In the genomic region with DNA sequence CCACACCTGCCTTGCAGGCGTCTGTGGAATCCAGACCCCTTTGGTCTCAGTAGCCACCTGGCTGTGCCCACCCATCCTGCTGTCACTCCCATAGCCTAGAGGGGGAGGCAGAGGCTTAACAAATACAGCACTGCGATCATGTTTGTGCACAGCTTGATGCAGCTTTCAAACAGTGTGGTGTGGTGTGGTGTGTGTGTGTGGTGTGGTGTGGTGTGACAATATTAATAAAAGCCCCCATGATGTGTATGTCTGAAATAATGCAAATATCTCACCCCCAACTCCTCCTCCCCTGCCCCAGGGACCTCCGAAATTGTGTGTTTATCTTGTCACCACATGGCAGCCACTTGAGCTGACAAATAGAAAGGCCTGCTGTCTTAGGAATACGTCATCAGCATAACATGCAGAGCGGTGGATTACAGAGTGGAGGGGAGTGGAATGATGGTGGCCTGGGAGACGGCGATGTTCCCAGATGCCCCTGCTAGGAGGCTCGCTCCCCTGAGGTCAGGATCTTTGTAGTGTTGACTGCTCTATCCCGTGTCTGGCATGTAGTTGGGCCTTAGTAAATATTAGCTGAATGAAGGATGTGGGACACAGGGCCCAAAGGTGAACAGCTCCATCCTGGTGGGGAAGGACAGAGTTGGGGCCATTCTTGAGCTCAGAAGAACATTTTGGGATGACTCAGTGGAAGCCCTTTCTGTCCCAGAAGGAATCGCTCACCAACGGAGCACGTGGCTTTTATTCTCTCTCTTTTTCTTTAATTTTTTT, we compare ENCODE assay signal across 1 cellular context.
A peak's percentile ranks its signal among the peaks of the same experiment; 100 is the strongest.
TF ChIP-seq lines count a peak whose summit lies in the region.

No MANE protein-coding gene starts in this region.

TF ChIP-seq in HepG2, 621 proteins besides CTCF, POLR2A, EP300 and RAD21 (continued from another document and continues in another):
- no peak for TF ChIP-seq AFF4 (CRISPR knock-in tag; IDR thresholded peaks at IDR 0.05)
- peak; percentile 30; the same call in 1 of the 2 replicates for TF ChIP-seq BCL6 (CRISPR knock-in tag; IDR thresholded peaks at IDR 0.05)
- peak; percentile 33; the same call in 1 of the 2 replicates for TF ChIP-seq NR2C2 (CRISPR knock-in tag; IDR thresholded peaks at IDR 0.05; ENCODE audit: borderline replicate concordance)
- TF ChIP-seq ZNF362 (CRISPR knock-in tag; IDR thresholded peaks at IDR 0.05; ENCODE audit: borderline replicate concordance), result peak; percentile 56; the same call in 1 of the 2 replicates
- TF ChIP-seq SUZ12 (IDR thresholded peaks at IDR 0.05; ENCODE audit: low read depth, low read length), result no peak
- TF ChIP-seq CREB1 (IDR thresholded peaks at IDR 0.05), result peak; percentile 94
- peak; percentile 47; the same call in 1 of the 2 replicates for TF ChIP-seq CREB1 (CRISPR knock-in tag; IDR thresholded peaks at IDR 0.05)
- TF ChIP-seq THRA (CRISPR knock-in tag; IDR thresholded peaks at IDR 0.05; ENCODE audit: borderline replicate concordance), result peak; percentile 83; the same call in 1 of the 2 replicates
- TF ChIP-seq HHEX (CRISPR knock-in tag; IDR thresholded peaks at IDR 0.05), result 0 out of 2 replicates have a peak, but pooled peaks have one; percentile 11
- no peak for TF ChIP-seq CCDC6 (CRISPR knock-in tag; IDR thresholded peaks at IDR 0.05)
- no peak for TF ChIP-seq ZNF17 (CRISPR knock-in tag; IDR thresholded peaks at IDR 0.05)
- peak; percentile 56; the same call in 1 of the 2 replicates for TF ChIP-seq RCOR2 (CRISPR knock-in tag; IDR thresholded peaks at IDR 0.05)
- TF ChIP-seq HIC2 (CRISPR knock-in tag; IDR thresholded peaks at IDR 0.05; ENCODE audit: low read depth), result 0 out of 2 replicates have a peak, but pooled peaks have one; percentile 22
- TF ChIP-seq ATRX (CRISPR knock-in tag; IDR thresholded peaks at IDR 0.05; ENCODE audit: borderline replicate concordance), result no peak
- TF ChIP-seq XRCC5 (optimal IDR thresholded peaks at IDR 0.05; ENCODE audit: low read length), result peak; percentile 60
- peak; percentile 45; the same call in 1 of the 2 replicates for TF ChIP-seq DMAP1 (CRISPR knock-in tag; IDR thresholded peaks at IDR 0.05)
- no peak for TF ChIP-seq AHR (CRISPR knock-in tag; IDR thresholded peaks at IDR 0.05)
- no peak for TF ChIP-seq ZNF335 (CRISPR knock-in tag; IDR thresholded peaks at IDR 0.05)
- TF ChIP-seq SMAD1 (CRISPR knock-in tag; IDR thresholded peaks at IDR 0.05; ENCODE audit: borderline replicate concordance, low read depth), result no peak
- TF ChIP-seq ISL2 (CRISPR knock-in tag; IDR thresholded peaks at IDR 0.05), result no peak
- TF ChIP-seq, protein P1, sequence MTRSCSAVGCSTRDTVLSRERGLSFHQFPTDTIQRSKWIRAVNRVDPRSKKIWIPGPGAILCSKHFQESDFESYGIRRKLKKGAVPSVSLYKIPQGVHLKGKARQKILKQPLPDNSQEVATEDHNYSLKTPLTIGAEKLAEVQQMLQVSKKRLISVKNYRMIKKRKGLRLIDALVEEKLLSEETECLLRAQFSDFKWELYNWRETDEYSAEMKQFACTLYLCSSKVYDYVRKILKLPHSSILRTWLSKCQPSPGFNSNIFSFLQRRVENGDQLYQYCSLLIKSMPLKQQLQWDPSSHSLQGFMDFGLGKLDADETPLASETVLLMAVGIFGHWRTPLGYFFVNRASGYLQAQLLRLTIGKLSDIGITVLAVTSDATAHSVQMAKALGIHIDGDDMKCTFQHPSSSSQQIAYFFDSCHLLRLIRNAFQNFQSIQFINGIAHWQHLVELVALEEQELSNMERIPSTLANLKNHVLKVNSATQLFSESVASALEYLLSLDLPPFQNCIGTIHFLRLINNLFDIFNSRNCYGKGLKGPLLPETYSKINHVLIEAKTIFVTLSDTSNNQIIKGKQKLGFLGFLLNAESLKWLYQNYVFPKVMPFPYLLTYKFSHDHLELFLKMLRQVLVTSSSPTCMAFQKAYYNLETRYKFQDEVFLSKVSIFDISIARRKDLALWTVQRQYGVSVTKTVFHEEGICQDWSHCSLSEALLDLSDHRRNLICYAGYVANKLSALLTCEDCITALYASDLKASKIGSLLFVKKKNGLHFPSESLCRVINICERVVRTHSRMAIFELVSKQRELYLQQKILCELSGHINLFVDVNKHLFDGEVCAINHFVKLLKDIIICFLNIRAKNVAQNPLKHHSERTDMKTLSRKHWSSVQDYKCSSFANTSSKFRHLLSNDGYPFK (CRISPR knock-in tag; IDR thresholded peaks at IDR 0.05; ENCODE audit: borderline replicate concordance), result no peak
- peak; percentile 66 for TF ChIP-seq KDM6A (CRISPR knock-in tag; IDR thresholded peaks at IDR 0.05; ENCODE audit: low read depth)
- TF ChIP-seq, protein P2, sequence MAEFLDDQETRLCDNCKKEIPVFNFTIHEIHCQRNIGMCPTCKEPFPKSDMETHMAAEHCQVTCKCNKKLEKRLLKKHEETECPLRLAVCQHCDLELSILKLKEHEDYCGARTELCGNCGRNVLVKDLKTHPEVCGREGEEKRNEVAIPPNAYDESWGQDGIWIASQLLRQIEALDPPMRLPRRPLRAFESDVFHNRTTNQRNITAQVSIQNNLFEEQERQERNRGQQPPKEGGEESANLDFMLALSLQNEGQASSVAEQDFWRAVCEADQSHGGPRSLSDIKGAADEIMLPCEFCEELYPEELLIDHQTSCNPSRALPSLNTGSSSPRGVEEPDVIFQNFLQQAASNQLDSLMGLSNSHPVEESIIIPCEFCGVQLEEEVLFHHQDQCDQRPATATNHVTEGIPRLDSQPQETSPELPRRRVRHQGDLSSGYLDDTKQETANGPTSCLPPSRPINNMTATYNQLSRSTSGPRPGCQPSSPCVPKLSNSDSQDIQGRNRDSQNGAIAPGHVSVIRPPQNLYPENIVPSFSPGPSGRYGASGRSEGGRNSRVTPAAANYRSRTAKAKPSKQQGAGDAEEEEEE (CRISPR knock-in tag; IDR thresholded peaks at IDR 0.05; ENCODE audit: borderline replicate concordance), result no peak
- TF ChIP-seq KAT8 (CRISPR knock-in tag; IDR thresholded peaks at IDR 0.05), result 0 out of 2 replicates have a peak, but pooled peaks have one; percentile 38
- no peak; a peak in 1 of 4 replicates for TF ChIP-seq KLF16 (CRISPR knock-in tag; IDR thresholded peaks at IDR 0.05)
- no peak for TF ChIP-seq BORCS8-MEF2B (CRISPR knock-in tag; IDR thresholded peaks at IDR 0.05)
- no peak for TF ChIP-seq MEF2D (CRISPR knock-in tag; IDR thresholded peaks at IDR 0.05)
- TF ChIP-seq ZNF3 (CRISPR knock-in tag; IDR thresholded peaks at IDR 0.05), result no peak
- TF ChIP-seq ZNF646 (CRISPR knock-in tag; IDR thresholded peaks at IDR 0.05), result peak; percentile 91
- TF ChIP-seq NFIC (IDR thresholded peaks at IDR 0.05; ENCODE audit: low read length), result no peak
- TF ChIP-seq ZNF841 (CRISPR knock-in tag; IDR thresholded peaks at IDR 0.05; ENCODE audit: borderline replicate concordance), result no peak
- no peak for TF ChIP-seq ZNF790 (CRISPR knock-in tag; IDR thresholded peaks at IDR 0.05; ENCODE audit: borderline replicate concordance)
- no peak for TF ChIP-seq THYN1 (CRISPR knock-in tag; IDR thresholded peaks at IDR 0.05; ENCODE audit: borderline replicate concordance, low read depth)
